ENCODE assay signal across 14 cellular contexts in genomic region chr11:8095356-8095755, GRCh38. TPM values are rescaled to one million over a fixed set of nuclear protein-coding genes. Genes with fewer than 3 reads are reported as not detected.
DNase-seq lines count a peak whose midpoint lies in the region; ATAC-seq and TF ChIP-seq lines count a peak whose summit lies in the region.
"Had no signal": no experiment of that assay in that cellular context is flagged by ENCODE, and none has a peak within 500 bp of the region (broad histone marks: within the 10 kb centered on the region; RNA-seq: fewer than 3 reads in every experiment).

No MANE protein-coding gene starts in this region.

- no CpG with 5 or more reads among the region's 12 CpGs for WGBS in neuronal stem cell (ENCODE audit: extremely low coverage in 2 of 2, insufficient read length in 2 of 2, insufficient replicate concordance in 1 of 2), 2 donors

- H4K8ac ChIP-seq in neuronal stem cell (ENCODE audit: low read depth, low read length): no peak overlapping the region

- no peak overlapping the region for H3K4me2 ChIP-seq in neuronal stem cell (ENCODE audit: insufficient read depth, low read length, poor library complexity, severe bottlenecking)

- H3K27me3 ChIP-seq in right atrium auricular region (no peaks in the 10 kb centered on the region), neuronal stem cell (ENCODE audit: control insufficient read depth in 3 of 3, insufficient read depth in 3 of 3, low read depth in 1 of 3, low read length in 3 of 3) (no peaks in the 10 kb centered on the region)

- peaks cover 27% of the 10 kb centered on the region for H3K36me3 ChIP-seq in right atrium auricular region
- peaks cover 45 to 91% of the 10 kb centered on the region in 2 donors for H3K36me3 ChIP-seq in neuronal stem cell (replicated peaks in 1 of 2; ENCODE audit: control insufficient read depth in 2 of 2, insufficient read depth in 2 of 2, low read length in 2 of 2)

- DNase-seq in right atrium auricular region (ENCODE audit: low spot score) (peak; percentile 50), left ventricle myocardium superior (no peak), ecto neural progenitor cell (ENCODE audit: low spot score) (peak; percentile 28), neuronal stem cell (ENCODE audit: low spot score) (no peak), occipital lobe (lab: John Stamatoyannopoulos, UW) (no peak)
- DNase-seq: CD4-positive, alpha-beta T cell; EL; NCI-H1105; NCI-H1694; NCI-H226; NCI-H526; SIG-M5 had no signal

- no peak overlapping the region for H2BK5ac ChIP-seq in neuronal stem cell (ENCODE audit: low read length)

- H3K18ac ChIP-seq in neuronal stem cell (ENCODE audit: low read length): no peak overlapping the region

- peaks cover 7% of the 10 kb centered on the region for H3K79me1 ChIP-seq in neuronal stem cell (ENCODE audit: low read depth, low read length)

- peak overlapping the region; percentile 63 for H3K9ac ChIP-seq in neuronal stem cell (ENCODE audit: low read depth, low read length, poor library complexity)

- H3K4me1 ChIP-seq in right atrium auricular region (peaks cover 0 to 13% of the 10 kb centered on the region in 2 donors), neuronal stem cell (ENCODE audit: control insufficient read depth in 2 of 2, insufficient read depth in 1 of 2, low read depth in 1 of 2, low read length in 2 of 2) (peaks cover 0 to 1% of the 10 kb centered on the region in 2 donors)

- no peak overlapping the region for H2AK5ac ChIP-seq in neuronal stem cell (ENCODE audit: low read depth, low read length)

- no peak overlapping the region for H4K91ac ChIP-seq in neuronal stem cell (ENCODE audit: low read depth, low read length, poor library complexity)

- no peak overlapping the region for H2AFZ ChIP-seq in neuronal stem cell (ENCODE audit: low read length)

- H3K4me3 ChIP-seq in right atrium auricular region (no peak overlapping the region), neuronal stem cell (ENCODE audit: low read length in 2 of 2) (no peak overlapping the region)

- H2BK12ac ChIP-seq in neuronal stem cell (ENCODE audit: low read length): no peak overlapping the region

- intact Hi-C loops in left ventricle myocardium superior (cut with micrococcal nuclease): no loop called here

- ATAC-seq in left ventricle myocardium superior: no peak
- no peak for ATAC-seq in HG03565 (IDR thresholded peaks at IDR 0.05; ENCODE audit: unreplicated experiment)
- ATAC-seq in GM19455 (IDR thresholded peaks at IDR 0.05; ENCODE audit: unreplicated experiment): no peak

- H3K9me3 ChIP-seq in right atrium auricular region (no peaks in the 10 kb centered on the region), neuronal stem cell (replicated peaks in 1 of 2; ENCODE audit: control insufficient read depth in 2 of 2, insufficient read depth in 1 of 2, low read depth in 1 of 2, low read length in 2 of 2) (peaks cover 0 to 2% of the 10 kb centered on the region in 2 donors)

- no peak overlapping the region for H3K27ac ChIP-seq in right atrium auricular region
- no peak overlapping the region for H3K27ac ChIP-seq in neuronal stem cell (replicated peaks; ENCODE audit: low read length)

- no peak for TF ChIP-seq CTCF in right atrium auricular region (IDR thresholded peaks at IDR 0.05)

- H3K14ac ChIP-seq in neuronal stem cell (ENCODE audit: low read length): no peak overlapping the region

- H2BK15ac ChIP-seq in neuronal stem cell (ENCODE audit: low read length): no peak overlapping the region

- no peak overlapping the region for H3K23ac ChIP-seq in neuronal stem cell (ENCODE audit: low read depth, low read length, poor library complexity)

- no peak overlapping the region for H3K4ac ChIP-seq in neuronal stem cell (ENCODE audit: low read length)

- H2BK120ac ChIP-seq in neuronal stem cell (ENCODE audit: low read depth, low read length): no peak overlapping the region

RNA-seq across cellular contexts. Expression of gene TUB, which starts 14.3 kb away (rescaled TPM):
- 10 to 100 TPM; 11.3 to 22.9 TPM for total RNA-seq in right atrium auricular region
- total RNA-seq in left ventricle myocardium superior: 22.3 TPM
- polyA plus RNA-seq in neuronal stem cell (2013, experiment 1 of 2): 20.7 TPM
- polyA plus RNA-seq in neuronal stem cell (2013, experiment 2 of 2): 20.5 TPM
- 88.3 TPM for total RNA-seq in occipital lobe

Comparison
In these comparisons a context has a peak if more than half of its experiments do, and no peak if none do; other contexts are left out.
1. DNase-seq: peak in right atrium auricular region (single experiment) and ecto neural progenitor cell (single experiment); none in left ventricle myocardium superior (single experiment), neuronal stem cell (single experiment) and occipital lobe (single experiment).